27 cellular contexts compared by ENCODE assay signal in genomic region chr10:114687459-114687858, GRCh38. TPM values are rescaled to one million over a fixed set of nuclear protein-coding genes. Genes with fewer than 3 reads are reported as not detected.
DNase-seq lines count a peak whose midpoint lies in the region; ATAC-seq and TF ChIP-seq lines count a peak whose summit lies in the region.
"Had no signal": no experiment of that assay in that cellular context is flagged by ENCODE, and none has a peak within 500 bp of the region (broad histone marks: within the 10 kb centered on the region; RNA-seq: fewer than 3 reads in every experiment).

No MANE protein-coding gene starts in this region.

- no peak overlapping the region for H3K4me3 ChIP-seq in left ventricle myocardium inferior
- no peak overlapping the region for H3K4me3 ChIP-seq in right cardiac atrium (ENCODE audit: low read length)
- H3K4me3 ChIP-seq: BLaER1, cardiac muscle cell, hepatocyte, left lung, MG63, SJCRH30, spleen had no signal

- peak overlapping the region; percentile 13 for H3K4me3 Mint-ChIP-seq in type B pancreatic cell
- H3K4me3 Mint-ChIP-seq: activated CD4-positive, alpha-beta T cell treated with anti-CD3 and anti-CD28 coated beads for 36 hours; activated CD8-positive, alpha-beta T cell treated with anti-CD3 and anti-CD28 coated beads, Interleukin-2, amount 10 ng/mL, durations not matched to agents 7 days and 5 days; activated naive CD8-positive, alpha-beta T cell; natural killer cell had no signal

- ATAC-seq in right cardiac atrium (no peak), HG02610 (IDR thresholded peaks at IDR 0.05; ENCODE audit: unreplicated experiment) (no peak)
- ATAC-seq: activated CD4-positive, alpha-beta T cell treated with anti-CD3 and anti-CD28 coated beads for 36 hours; activated CD8-positive, alpha-beta T cell treated with anti-CD3 and anti-CD28 coated beads, Interleukin-2, amount 10 ng/mL, durations not matched to agents 7 days and 5 days; left lung; natural killer cell had no signal

- H3K36me3 ChIP-seq in left ventricle myocardium inferior: no peaks in the 10 kb centered on the region
- H3K36me3 ChIP-seq: BLaER1, cardiac muscle cell, left lung, SJCRH30, spleen had no signal

- peak overlapping the region; percentile 64 for H3K27ac Mint-ChIP-seq in type B pancreatic cell
- H3K27ac Mint-ChIP-seq: activated CD4-positive, alpha-beta T cell treated with anti-CD3 and anti-CD28 coated beads for 36 hours; activated CD8-positive, alpha-beta T cell treated with anti-CD3 and anti-CD28 coated beads, Interleukin-2, amount 10 ng/mL, durations not matched to agents 7 days and 5 days; activated naive CD8-positive, alpha-beta T cell; natural killer cell had no signal

- H3K36me3 Mint-ChIP-seq in type B pancreatic cell: no peaks in the 10 kb centered on the region
- H3K36me3 Mint-ChIP-seq: activated naive CD8-positive, alpha-beta T cell; natural killer cell had no signal

- H3K4me1 Mint-ChIP-seq in type B pancreatic cell (ENCODE audit: unreplicated experiment): peaks cover 43% of the 10 kb centered on the region
- H3K4me1 Mint-ChIP-seq: activated CD4-positive, alpha-beta T cell treated with anti-CD3 and anti-CD28 coated beads for 36 hours; natural killer cell had no signal

- no peaks in the 10 kb centered on the region for H3K9me3 ChIP-seq in left ventricle myocardium inferior (replicated peaks)
- no peaks in the 10 kb centered on the region for H3K9me3 ChIP-seq in right cardiac atrium (ENCODE audit: control insufficient read depth, low read length)
- H3K9me3 ChIP-seq: BLaER1, left lung, MG63, SJCRH30, spleen had no signal

- H3K9me3 Mint-ChIP-seq in type B pancreatic cell: peaks cover 4% of the 10 kb centered on the region
- H3K9me3 Mint-ChIP-seq: natural killer cell had no signal

- TF ChIP-seq CTCF in left ventricle myocardium inferior (IDR thresholded peaks at IDR 0.05; ENCODE audit: borderline replicate concordance) (no peak), type B pancreatic cell (conservative IDR thresholded peaks at IDR 0.05) (no peak)

- H3K27ac ChIP-seq in left ventricle myocardium inferior (replicated peaks) (peak overlapping the region; percentile 91), right cardiac atrium (ENCODE audit: low read length) (no peak overlapping the region)
- H3K27ac ChIP-seq: BLaER1, cardiac muscle cell, hepatocyte, left lung, SJCRH30, spleen had no signal

- no peak for DNase-seq in left ventricle myocardium inferior
- no peak for DNase-seq in right cardiac atrium
- peak; percentile 87 for DNase-seq in NCI-H69 (lab: John Stamatoyannopoulos, UW)
- DNase-seq in left kidney (ENCODE audit: low read depth, low spot score): peak; percentile 76
- no peak for DNase-seq in type B pancreatic cell (ENCODE audit: extremely low spot score, unreplicated experiment)
- DNase-seq in cerebellar cortex (ENCODE audit: low spot score): no peak
- DNase-seq in stimulated activated CD4-positive, alpha-beta T cell treated with anti-CD3 and anti-CD28 coated beads, Interleukin-4, amount 100 ng/mL, for 4 hours: no peak
- DNase-seq: activated CD4-positive, alpha-beta T cell treated with anti-CD3 and anti-CD28 coated beads for 36 hours; activated CD8-positive, alpha-beta T cell treated with anti-CD3 and anti-CD28 coated beads, Interleukin-2, amount 10 ng/mL, durations not matched to agents 7 days and 5 days; activated T-cell treated with anti-CD3 and anti-CD28 coated beads for 4 hours; aorta; DMS53; foreskin melanocyte; KBM-7; left lung; MG63; natural killer cell; NCI-H1105 treated with DMSO at 0.1 percent for 48 hours; NCI-H510A treated with DMSO at 0.1 percent for 48 hours; SJCRH30; spleen; substantia nigra had no signal

- intact Hi-C loops in left ventricle myocardium inferior (cut with micrococcal nuclease): loop anchor here (10.0 kb wide), 1 partner anchor 133 kb away; no protein-coding TSS in a partner anchor
- intact Hi-C loops in right cardiac atrium (cut with DNase I): loop anchor here in 2 of 4 donors (10.0 kb wide), 1 partner anchor 53 kb away; no protein-coding TSS in a partner anchor

- H3K4me1 ChIP-seq in left ventricle myocardium inferior: peaks cover 84% of the 10 kb centered on the region
- peaks cover 6% of the 10 kb centered on the region for H3K4me1 ChIP-seq in right cardiac atrium (ENCODE audit: control insufficient read depth, insufficient read depth, low read length)
- H3K4me1 ChIP-seq: BLaER1 had no signal

- H3K27me3 ChIP-seq in left ventricle myocardium inferior (ENCODE audit: low read depth): no peaks in the 10 kb centered on the region
- no peaks in the 10 kb centered on the region for H3K27me3 ChIP-seq in right cardiac atrium (ENCODE audit: control insufficient read depth, insufficient read depth)
- H3K27me3 ChIP-seq: BLaER1, cardiac muscle cell, hepatocyte, left lung, MG63, SJCRH30, spleen had no signal

- 60% methylated on average over 3 of the region's 3 CpGs for WGBS in right cardiac atrium

- no peaks in the 10 kb centered on the region for H3K27me3 Mint-ChIP-seq in type B pancreatic cell
- H3K27me3 Mint-ChIP-seq: activated CD4-positive, alpha-beta T cell treated with anti-CD3 and anti-CD28 coated beads for 36 hours had no signal

RNA-seq across cellular contexts. Expression of gene ABLIM1, which starts 29.4 kb away (rescaled TPM):
- total RNA-seq in left ventricle myocardium inferior (674 TPM), right cardiac atrium (100 to 1,000 TPM; 385 to 462 (median 426) TPM), type B pancreatic cell (ENCODE audit: low replicate concordance) (77.7 and 143 TPM in 2 replicates)
- polyA plus RNA-seq in right cardiac atrium: 149 TPM

Comparison
In these comparisons a context has a peak if more than half of its experiments do, and no peak if none do; other contexts are left out.
1. DNase-seq: peak in NCI-H69 (single experiment) and left kidney (single experiment); none in left ventricle myocardium inferior (single experiment), right cardiac atrium (0 of 3), type B pancreatic cell (single experiment), cerebellar cortex (single experiment) and stimulated activated CD4-positive, alpha-beta T cell treated with anti-CD3 and anti-CD28 coated beads, Interleukin-4, amount 100 ng/mL, for 4 hours (0 of 2).